Comparison of ENCODE assay signal across 1 cellular context in genomic region chr3:146166450-146167222, GRCh38.
TF ChIP-seq lines count a peak whose summit lies in the region.

No MANE protein-coding gene starts in this region.

TF ChIP-seq in SK-N-SH, 30 proteins besides CTCF, POLR2A, EP300 and RAD21 (continued from another document):
- 0 out of 2 replicates have a peak, but pooled peaks have one; percentile 25 for TF ChIP-seq PBX3 (IDR thresholded peaks at IDR 0.05)
- no peak for TF ChIP-seq TCF12 (IDR thresholded peaks at IDR 0.05)
- no peak for TF ChIP-seq CHD2 (IDR thresholded peaks at IDR 0.05; ENCODE audit: low read length, partially characterized antibody)
- TF ChIP-seq MAX (IDR thresholded peaks at IDR 0.05; ENCODE audit: low read depth): no peak
- no peak for TF ChIP-seq MEF2A (IDR thresholded peaks at IDR 0.05; ENCODE audit: borderline replicate concordance, low read depth)
- no peak for TF ChIP-seq ELF1 (IDR thresholded peaks at IDR 0.05)
- TF ChIP-seq YY1 (IDR thresholded peaks at IDR 0.05; ENCODE audit: low read depth): no peak
- no peak for TF ChIP-seq RXRA (IDR thresholded peaks at IDR 0.05; ENCODE audit: borderline replicate concordance, low read depth)
